In the genomic region with DNA sequence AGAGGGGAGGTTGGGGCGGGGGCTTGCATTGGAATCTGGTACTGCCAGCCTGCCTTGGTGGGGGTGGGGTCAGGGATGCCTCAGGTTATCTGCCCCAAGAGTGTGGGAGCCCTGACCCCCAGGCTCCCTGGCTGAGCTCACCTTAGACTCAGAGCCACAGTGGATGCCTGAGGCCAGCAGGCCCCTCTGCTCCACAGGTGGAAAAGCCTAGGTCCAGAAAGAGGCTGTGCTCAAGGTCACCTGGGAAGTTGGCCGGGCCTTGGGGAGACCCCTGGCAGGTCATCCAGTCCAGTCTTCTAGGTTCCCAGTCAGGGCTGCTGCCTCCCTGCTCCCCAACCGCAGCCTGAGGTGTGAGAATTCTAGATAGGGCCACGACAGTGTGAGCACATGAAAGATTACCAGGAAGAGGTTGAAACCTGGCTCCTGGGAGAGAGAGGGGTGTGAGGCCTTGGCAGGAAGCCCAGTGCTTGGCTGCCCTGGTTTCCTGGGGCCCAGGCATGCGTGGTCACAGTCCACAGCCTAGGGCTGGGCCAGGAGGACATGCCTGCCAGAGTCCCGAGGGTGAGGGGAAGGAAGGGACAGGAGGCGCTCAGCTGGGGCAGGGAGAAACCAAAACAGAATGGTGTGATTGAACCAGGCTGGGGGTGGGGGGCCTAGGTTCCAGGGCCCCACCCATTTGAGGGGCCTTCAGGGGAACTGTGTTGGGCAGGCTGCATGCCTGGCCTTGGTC, we compare ENCODE assay signal across 8 cellular contexts. TPM values are rescaled to one million over a fixed set of nuclear protein-coding genes. Genes with fewer than 3 reads are reported as not detected.
A peak's percentile ranks its signal among the peaks of the same experiment; 100 is the strongest.
DNase-seq lines count a peak whose midpoint lies in the region; ATAC-seq and TF ChIP-seq lines count a peak whose summit lies in the region.

No MANE protein-coding gene starts in this region.

- no peaks in the 10 kb centered on the region for H3K27me3 ChIP-seq in lower lobe of right lung (ENCODE audit: low read depth)

- H3K9me3 ChIP-seq in lower lobe of right lung, result no peaks in the 10 kb centered on the region

- no peak overlapping the region for H3K4me3 ChIP-seq in lower lobe of right lung

- DNase-seq in GF-D8 (lab: John Stamatoyannopoulos, UW), result peak; percentile 38
- DNase-seq in NCI-H345 (lab: John Stamatoyannopoulos, UW), result peak; percentile 45
- DNase-seq in cerebellum (ENCODE audit: low spot score), result peak; percentile 88
- peak; percentile 88 for DNase-seq in lower lobe of right lung

- H3K4me1 ChIP-seq in lower lobe of right lung, result peaks cover 24% of the 10 kb centered on the region

- no peak for TF ChIP-seq CTCF in lower lobe of right lung (IDR thresholded peaks at IDR 0.05)

- ATAC-seq in lower lobe of right lung, result peak; percentile 85 to 91
- ATAC-seq in HG03442 (IDR thresholded peaks at IDR 0.05; ENCODE audit: unreplicated experiment), result no peak
- ATAC-seq in GM19455 (IDR thresholded peaks at IDR 0.05; ENCODE audit: unreplicated experiment), result no peak
- no peak for ATAC-seq in GM18867 (IDR thresholded peaks at IDR 0.05; ENCODE audit: unreplicated experiment)
- ATAC-seq in HG02610 (IDR thresholded peaks at IDR 0.05; ENCODE audit: unreplicated experiment), result no peak

- peak overlapping the region; percentile 82 for H3K27ac ChIP-seq in lower lobe of right lung

- peaks cover 8% of the 10 kb centered on the region for H3K36me3 ChIP-seq in lower lobe of right lung

- intact Hi-C loops in lower lobe of right lung (cut with DNase I), result no loop called here

RNA-seq across cellular contexts. Expression of gene HDAC11, which starts 4.9 kb away (rescaled TPM):
- total RNA-seq in cerebellum (7.6 TPM), lower lobe of right lung (18.2 TPM)

Comparison
In these comparisons a context has a peak if more than half of its experiments do, and no peak if none do; other contexts are left out.
1. DNase-seq: peak in every context shown above with its lines; median percentile 88 in cerebellum; 88 in lower lobe of right lung; 45 in NCI-H345; 38 in GF-D8.
2. ATAC-seq: peak in lower lobe of right lung (2 of 2); none in HG03442 (single experiment), GM19455 (single experiment), GM18867 (single experiment) and HG02610 (single experiment).